ENCODE assay signal across 8 cellular contexts in genomic region chr17:9020096-9020823, GRCh38. TPM values are rescaled to one million over a fixed set of nuclear protein-coding genes. Genes with fewer than 3 reads are reported as not detected.
DNase-seq lines count a peak whose midpoint lies in the region; ATAC-seq and TF ChIP-seq lines count a peak whose summit lies in the region.

No MANE protein-coding gene starts in this region.

- H3K36me3 Mint-ChIP-seq in activated CD4-positive, alpha-beta T cell treated with anti-CD3 and anti-CD28 coated beads, Interleukin-2, amount 10 ng/mL, durations not matched to agents 7 days and 5 days (ENCODE audit: low read depth), result peaks cover 3% of the 10 kb centered on the region
- H3K36me3 Mint-ChIP-seq in WTC11, result peaks cover 3% of the 10 kb centered on the region; the same call in 1 of the 2 replicates

- peak overlapping the region in 4 of 5 donors; percentile 60 to 73 (median 67) for H3K4me3 ChIP-seq in subcutaneous abdominal adipose tissue (ENCODE audit: low read depth in 1 of 5, low read length in 5 of 5)

- TF ChIP-seq CTCF in WTC11 (IDR thresholded peaks at IDR 0.05), result no peak

- peaks cover 51% of the 10 kb centered on the region for H3K27me3 Mint-ChIP-seq in activated CD4-positive, alpha-beta T cell treated with anti-CD3 and anti-CD28 coated beads, Interleukin-2, amount 10 ng/mL, durations not matched to agents 7 days and 5 days
- H3K27me3 Mint-ChIP-seq in WTC11 (ENCODE audit: low read depth), result peaks cover 43% of the 10 kb centered on the region

- CTCF ChIA-PET in activated CD4-positive, alpha-beta T cell treated with anti-CD3 and anti-CD28 coated beads, Interleukin-2, amount 10 ng/mL, durations not matched to agents 7 days and 5 days (lab: Charles Lee), result interaction anchor here (1.3 kb wide), 1 partner anchor 17 kb away, joined by 4 read pairs; no protein-coding TSS in a partner anchor
- CTCF ChIA-PET in WTC11 (lab: Charles Lee), result interaction anchor here (2.2 to 4.4 kb wide), 3 partner anchors 17 to 142 kb away, joined by 8 to 23 read pairs (median 8); no protein-coding TSS in a partner anchor

- H3K27ac ChIP-seq in subcutaneous abdominal adipose tissue (ENCODE audit: low read depth, low read length), result no peak overlapping the region

- POLR2A ChIA-PET in activated CD4-positive, alpha-beta T cell treated with anti-CD3 and anti-CD28 coated beads, Interleukin-2, amount 10 ng/mL, durations not matched to agents 7 days and 5 days (lab: Charles Lee), result no interaction called here
- POLR2A ChIA-PET in WTC11 (lab: Charles Lee), result interaction anchor here (0.5 to 0.9 kb wide), 2 partner anchors 8 to 197 kb away, joined by 3 to 7 read pairs; no protein-coding TSS in a partner anchor

- ATAC-seq in WTC11, result no peak; the same call in 1 of the 2 replicates
- ATAC-seq in left lobe of liver, result no peak
- no peak for ATAC-seq in GM19324 (IDR thresholded peaks at IDR 0.05; ENCODE audit: low FRiP score, unreplicated experiment)

- DNase-seq in activated CD4-positive, alpha-beta T cell treated with anti-CD3 and anti-CD28 coated beads, Interleukin-2, amount 10 ng/mL, durations not matched to agents 7 days and 5 days, result no peak
- DNase-seq in activated CD4-positive, alpha-beta T cell treated with anti-CD3 and anti-CD28 coated beads, Interleukin-2, amount 50 U/mL, for 1 hour, result no peak
- DNase-seq in WTC11 (ENCODE audit: low spot score) (no peak), left lobe of liver (ENCODE audit: low spot score) (peak; percentile 29), iPS-NIHi7 (ENCODE audit: extremely low spot score) (no peak)
- no peak for DNase-seq in stimulated activated CD4-positive, alpha-beta T cell treated with anti-CD3 and anti-CD28 coated beads, Interleukin-2, amount 100 ng/mL, for 24 hours

- no peaks in the 10 kb centered on the region for H3K9me3 Mint-ChIP-seq in activated CD4-positive, alpha-beta T cell treated with anti-CD3 and anti-CD28 coated beads, Interleukin-2, amount 10 ng/mL, durations not matched to agents 7 days and 5 days
- H3K9me3 Mint-ChIP-seq in WTC11, result no peaks in the 10 kb centered on the region

- peak overlapping the region in 1 of 5 donors; percentile 39 for H3K9ac ChIP-seq in subcutaneous abdominal adipose tissue (ENCODE audit: low read length in 5 of 5)

- H3K4me1 Mint-ChIP-seq in activated CD4-positive, alpha-beta T cell treated with anti-CD3 and anti-CD28 coated beads, Interleukin-2, amount 10 ng/mL, durations not matched to agents 7 days and 5 days, result peaks cover 7% of the 10 kb centered on the region
- peaks cover 28% of the 10 kb centered on the region for H3K4me1 Mint-ChIP-seq in WTC11

- peaks cover 5 to 46% (median 31%) of the 10 kb centered on the region in 5 donors for H3K27me3 ChIP-seq in subcutaneous abdominal adipose tissue (ENCODE audit: control insufficient read depth in 5 of 5, insufficient read depth in 4 of 5, low read length in 5 of 5)

- H3K27ac Mint-ChIP-seq in activated CD4-positive, alpha-beta T cell treated with anti-CD3 and anti-CD28 coated beads, Interleukin-2, amount 10 ng/mL, durations not matched to agents 7 days and 5 days, result no peak overlapping the region
- no peak overlapping the region for H3K27ac Mint-ChIP-seq in WTC11

- peaks cover 2 to 31% (median 26%) of the 10 kb centered on the region in 5 donors for H3K4me1 ChIP-seq in subcutaneous abdominal adipose tissue (ENCODE audit: control insufficient read depth in 5 of 5, insufficient read depth in 5 of 5, low read length in 5 of 5)

- H3K9me3 ChIP-seq in subcutaneous abdominal adipose tissue (ENCODE audit: control insufficient read depth in 5 of 5, low read length in 5 of 5), result no peaks in the 10 kb centered on the region

- peak overlapping the region; percentile 54 for H3K4me3 Mint-ChIP-seq in activated CD4-positive, alpha-beta T cell treated with anti-CD3 and anti-CD28 coated beads, Interleukin-2, amount 10 ng/mL, durations not matched to agents 7 days and 5 days
- peak overlapping the region; percentile 59 for H3K4me3 Mint-ChIP-seq in WTC11

- no peaks in the 10 kb centered on the region for H3K36me3 ChIP-seq in subcutaneous abdominal adipose tissue (ENCODE audit: control insufficient read depth in 5 of 5, insufficient read depth in 5 of 5, low read length in 5 of 5)

TF ChIP-seq in WTC11, 78 proteins besides CTCF, POLR2A, EP300 and RAD21:
- TF ChIP-seq GTF2I (CRISPR knock-in tag; conservative IDR thresholded peaks at IDR 0.05) (0 out of 2 replicates have a peak, but pooled peaks have one; percentile 4), NFE2L1 (CRISPR knock-in tag; IDR thresholded peaks at IDR 0.05) (no peak)

RNA-seq across cellular contexts. Expression of gene NTN1, which starts 1.1 kb away (rescaled TPM):
- total RNA-seq in activated CD4-positive, alpha-beta T cell treated with anti-CD3 and anti-CD28 coated beads, Interleukin-2, amount 10 ng/mL, durations not matched to agents 7 days and 5 days, result under 1 TPM; 0.02 to 0.10 TPM
- total RNA-seq in WTC11 (2021) (3.0 to 5.5 TPM (median 3.1 TPM) in 3 replicates), left lobe of liver (11.5 TPM)

RNA-seq across cellular contexts. Expression of gene PIK3R5, which starts 54.8 kb away (rescaled TPM):
- 10 to 100 TPM; 73.4 to 77.6 TPM for total RNA-seq in activated CD4-positive, alpha-beta T cell treated with anti-CD3 and anti-CD28 coated beads, Interleukin-2, amount 10 ng/mL, durations not matched to agents 7 days and 5 days
- total RNA-seq in WTC11 (2021), result 5.9 to 7.5 TPM (median 5.9 TPM) in 3 replicates
- total RNA-seq in left lobe of liver, result 3.3 TPM
